ENCODE assay signal across 1 cellular context in the genomic region with DNA sequence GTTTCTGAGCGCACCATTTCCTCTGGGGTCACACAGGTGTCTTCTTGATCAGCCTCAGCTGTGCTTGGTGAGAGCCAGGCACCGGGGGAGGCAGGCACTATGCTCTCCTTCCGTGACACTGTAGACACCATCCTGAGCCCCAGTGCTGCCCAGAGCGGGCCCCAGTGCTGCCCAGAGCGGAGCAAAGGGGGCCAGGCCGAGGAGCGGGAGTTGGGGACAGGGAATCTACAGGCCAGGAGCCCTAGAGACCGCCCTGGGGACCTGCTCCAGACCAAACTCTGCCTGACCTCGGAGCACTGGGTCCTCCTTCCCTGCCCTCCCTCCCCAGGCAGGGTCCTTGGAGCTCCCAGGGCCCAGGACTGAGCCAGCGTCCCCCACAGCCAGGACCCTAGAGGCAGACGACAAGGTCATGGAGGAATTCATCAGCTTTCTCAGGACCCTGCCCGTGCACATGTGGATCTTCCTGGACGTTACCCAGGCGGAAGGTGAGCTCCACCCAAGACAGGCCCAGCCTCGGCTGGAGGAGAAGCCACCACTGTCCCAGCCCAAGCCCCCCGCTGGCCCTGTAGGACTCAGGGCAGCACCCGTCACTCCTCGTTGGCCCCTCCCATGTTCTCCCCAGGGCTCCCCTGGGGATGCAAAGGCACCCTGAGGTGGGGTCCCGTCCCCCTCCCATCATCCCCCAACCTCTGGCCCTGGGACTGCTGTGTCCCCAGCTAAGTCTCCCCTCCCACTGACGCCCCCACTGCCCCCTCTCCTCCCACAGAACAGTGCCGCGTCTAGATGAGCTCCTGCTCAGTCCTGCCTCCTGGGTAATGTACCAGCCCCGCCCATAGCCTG.
TF ChIP-seq lines count a peak whose summit lies in the region.

No MANE protein-coding gene starts in this region.

TF ChIP-seq in HepG2, 621 proteins besides CTCF, POLR2A, EP300 and RAD21:
- no peak for TF ChIP-seq SMARCE1 (IDR thresholded peaks at IDR 0.05; ENCODE audit: borderline replicate concordance)
- no peak for TF ChIP-seq JUN (CRISPR knock-in tag; IDR thresholded peaks at IDR 0.05)
- no peak for TF ChIP-seq SUZ12 (IDR thresholded peaks at IDR 0.05; ENCODE audit: low read depth, low read length)
TF ChIP-seq in HepG2: peak in this region for 0.
